Comparison of ENCODE assay signal across 14 cellular contexts in the genomic region with DNA sequence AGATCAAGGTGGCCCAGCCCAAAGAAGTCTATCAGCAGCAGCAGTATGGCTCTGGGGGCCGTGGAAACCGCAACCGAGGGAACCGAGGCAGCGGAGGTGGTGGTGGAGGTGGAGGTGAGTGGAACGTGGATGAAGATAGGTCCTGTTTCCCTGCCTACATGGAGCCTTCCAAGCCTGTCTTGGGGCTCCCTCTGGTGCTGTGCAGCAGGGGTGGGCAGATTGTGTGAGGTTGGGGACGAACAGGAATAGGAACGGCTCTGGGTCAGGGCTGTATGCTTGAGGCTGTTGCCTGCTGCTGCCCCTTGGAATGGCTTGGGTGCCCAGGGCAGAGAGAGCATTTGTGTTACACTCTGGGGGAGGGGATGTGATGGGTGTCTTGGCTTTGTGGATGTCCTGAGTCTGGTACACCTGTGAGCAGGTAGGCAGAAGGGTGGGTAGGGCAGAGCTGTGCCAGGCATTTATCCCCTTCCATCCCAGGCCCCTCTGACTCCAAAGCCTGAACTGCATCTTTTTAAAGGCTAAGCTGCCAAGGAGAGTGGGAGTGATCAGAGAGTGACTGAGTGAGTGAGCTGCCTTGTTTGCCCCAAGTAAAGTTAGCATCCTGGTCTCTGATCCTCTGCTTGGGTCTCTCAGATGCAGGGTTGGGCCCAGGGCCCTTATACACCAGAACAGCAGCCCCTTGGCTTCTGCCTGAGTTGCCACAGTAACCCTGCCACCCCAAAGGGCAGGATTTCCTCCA. TPM values are rescaled to one million over a fixed set of nuclear protein-coding genes. Genes with fewer than 3 reads are reported as not detected.
DNase-seq lines count a peak whose midpoint lies in the region; ATAC-seq, FAIRE-seq and TF ChIP-seq lines count a peak whose summit lies in the region.
"Had no signal": no experiment of that assay in that cellular context is flagged by ENCODE, and none has a peak within 500 bp of the region (broad histone marks: within the 10 kb centered on the region; RNA-seq: fewer than 3 reads in every experiment).

No MANE protein-coding gene starts in this region.

- H3K27ac Mint-ChIP-seq in WTC11 (peak overlapping the region; percentile 26; the same call in 1 of the 2 replicates), type B pancreatic cell (peak overlapping the region; percentile 70)

- DNase-seq in cardiac septum (ENCODE audit: low spot score) (peak; percentile 44), Right ventricle myocardium superior (no peak), WTC11 (ENCODE audit: low spot score) (peak; percentile 5), kidney (peak; percentile 41), type B pancreatic cell (ENCODE audit: extremely low spot score, unreplicated experiment) (no peak), left lobe of liver (ENCODE audit: low spot score) (no peak), glomerular visceral epithelial cell (ENCODE audit: extremely low spot score) (no peak)
- DNase-seq: NCI-H2081 treated with DMSO at 0.1 percent for 48 hours, ovary, T1000 had no signal

- peaks cover 57 to 63% of the 10 kb centered on the region in 2 donors for H3K36me3 ChIP-seq in kidney (ENCODE audit: control insufficient read depth in 1 of 2, insufficient read depth in 2 of 2, low read length in 2 of 2)
- H3K36me3 ChIP-seq: ovary had no signal

- H3K4me3 Mint-ChIP-seq in WTC11 = no peak overlapping the region
- no peak overlapping the region for H3K4me3 Mint-ChIP-seq in type B pancreatic cell

- H3K9me3 ChIP-seq in kidney (ENCODE audit: control insufficient read depth in 1 of 2, low read length in 2 of 2) = no peaks in the 10 kb centered on the region
- H3K9me3 ChIP-seq: ovary had no signal

- no peak for FAIRE-seq in kidney (lab: Jason Lieb, UNC)
- FAIRE-seq: astrocyte had no signal

- H3K27me3 Mint-ChIP-seq in WTC11 (ENCODE audit: low read depth) = no peaks in the 10 kb centered on the region
- H3K27me3 Mint-ChIP-seq in type B pancreatic cell = no peaks in the 10 kb centered on the region

- no peak overlapping the region for H3K9ac ChIP-seq in kidney (ENCODE audit: low read length in 2 of 2)

- POLR2A ChIA-PET in WTC11 (lab: Charles Lee) = interaction anchor here (0.6 to 1.8 kb wide), 3 partner anchors 26 to 416 kb away, joined by 3 to 7 read pairs (median 3); no protein-coding TSS in a partner anchor

- intact Hi-C loops in cardiac septum (cut with DNase I) (no loop called here), Right ventricle myocardium superior (cut with DNase I) (no loop called here), kidney (cut with DNase I) (no loop called here)

- H3K9me3 Mint-ChIP-seq in WTC11 (no peaks in the 10 kb centered on the region), type B pancreatic cell (no peaks in the 10 kb centered on the region)

- H3K36me3 Mint-ChIP-seq in WTC11 (peaks cover 88% of the 10 kb centered on the region), type B pancreatic cell (peaks cover 34% of the 10 kb centered on the region)

- ATAC-seq in Right ventricle myocardium superior (ENCODE audit: poor library complexity) (no peak), WTC11 (no peak), left lobe of liver (no peak), HG03439 (IDR thresholded peaks at IDR 0.05; ENCODE audit: unreplicated experiment) (no peak)

- TF ChIP-seq CTCF in WTC11 (IDR thresholded peaks at IDR 0.05) (no peak), kidney (IDR thresholded peaks at IDR 0.05; ENCODE audit: borderline replicate concordance, extremely low read depth, insufficient read depth) (no peak), type B pancreatic cell (conservative IDR thresholded peaks at IDR 0.05) (no peak)

- H3K4me3 ChIP-seq in kidney (ENCODE audit: low read length in 2 of 2) = no peak overlapping the region
- H3K4me3 ChIP-seq: lung, ovary had no signal

- H3K4me1 ChIP-seq in kidney (ENCODE audit: control insufficient read depth in 1 of 2, insufficient read depth in 1 of 2, low read depth in 1 of 2, low read length in 2 of 2) = peaks cover 32 to 34% of the 10 kb centered on the region in 2 donors

- H3K27ac ChIP-seq in kidney (ENCODE audit: low read depth in 2 of 2, low read length in 2 of 2) = no peak overlapping the region
- H3K27ac ChIP-seq: ovary had no signal

- CTCF ChIA-PET in WTC11 (lab: Charles Lee) = interaction anchor here (0.9 to 1.3 kb wide), 4 partner anchors 13 to 30 kb away, joined by 3 to 6 read pairs (median 4); a partner anchor contains a TSS

- peaks cover 21% of the 10 kb centered on the region for H3K4me1 Mint-ChIP-seq in WTC11
- H3K4me1 Mint-ChIP-seq in type B pancreatic cell (ENCODE audit: unreplicated experiment) = peaks cover 26% of the 10 kb centered on the region

TF ChIP-seq in WTC11, 78 proteins besides CTCF, POLR2A, EP300 and RAD21 (continues in another document):
- TF ChIP-seq TEAD4 (CRISPR knock-in tag; IDR thresholded peaks at IDR 0.05) = no peak
- no peak for TF ChIP-seq MXD4 (CRISPR knock-in tag; IDR thresholded peaks at IDR 0.05; ENCODE audit: borderline replicate concordance)
- TF ChIP-seq, protein P1, sequence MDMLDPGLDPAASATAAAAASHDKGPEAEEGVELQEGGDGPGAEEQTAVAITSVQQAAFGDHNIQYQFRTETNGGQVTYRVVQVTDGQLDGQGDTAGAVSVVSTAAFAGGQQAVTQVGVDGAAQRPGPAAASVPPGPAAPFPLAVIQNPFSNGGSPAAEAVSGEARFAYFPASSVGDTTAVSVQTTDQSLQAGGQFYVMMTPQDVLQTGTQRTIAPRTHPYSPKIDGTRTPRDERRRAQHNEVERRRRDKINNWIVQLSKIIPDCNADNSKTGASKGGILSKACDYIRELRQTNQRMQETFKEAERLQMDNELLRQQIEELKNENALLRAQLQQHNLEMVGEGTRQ (CRISPR knock-in tag; IDR thresholded peaks at IDR 0.05) = no peak
- no peak for TF ChIP-seq RELA (CRISPR knock-in tag; IDR thresholded peaks at IDR 0.05; ENCODE audit: borderline replicate concordance)
- TF ChIP-seq, protein P2, sequence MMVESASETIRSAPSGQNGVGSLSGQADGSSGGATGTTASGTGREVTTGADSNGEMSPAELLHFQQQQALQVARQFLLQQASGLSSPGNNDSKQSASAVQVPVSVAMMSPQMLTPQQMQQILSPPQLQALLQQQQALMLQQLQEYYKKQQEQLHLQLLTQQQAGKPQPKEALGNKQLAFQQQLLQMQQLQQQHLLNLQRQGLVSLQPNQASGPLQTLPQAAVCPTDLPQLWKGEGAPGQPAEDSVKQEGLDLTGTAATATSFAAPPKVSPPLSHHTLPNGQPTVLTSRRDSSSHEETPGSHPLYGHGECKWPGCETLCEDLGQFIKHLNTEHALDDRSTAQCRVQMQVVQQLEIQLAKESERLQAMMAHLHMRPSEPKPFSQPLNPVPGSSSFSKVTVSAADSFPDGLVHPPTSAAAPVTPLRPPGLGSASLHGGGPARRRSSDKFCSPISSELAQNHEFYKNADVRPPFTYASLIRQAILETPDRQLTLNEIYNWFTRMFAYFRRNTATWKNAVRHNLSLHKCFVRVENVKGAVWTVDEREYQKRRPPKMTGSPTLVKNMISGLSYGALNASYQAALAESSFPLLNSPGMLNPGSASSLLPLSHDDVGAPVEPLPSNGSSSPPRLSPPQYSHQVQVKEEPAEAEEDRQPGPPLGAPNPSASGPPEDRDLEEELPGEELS (CRISPR knock-in tag; IDR thresholded peaks at IDR 0.05) = no peak
- TF ChIP-seq, protein P3, sequence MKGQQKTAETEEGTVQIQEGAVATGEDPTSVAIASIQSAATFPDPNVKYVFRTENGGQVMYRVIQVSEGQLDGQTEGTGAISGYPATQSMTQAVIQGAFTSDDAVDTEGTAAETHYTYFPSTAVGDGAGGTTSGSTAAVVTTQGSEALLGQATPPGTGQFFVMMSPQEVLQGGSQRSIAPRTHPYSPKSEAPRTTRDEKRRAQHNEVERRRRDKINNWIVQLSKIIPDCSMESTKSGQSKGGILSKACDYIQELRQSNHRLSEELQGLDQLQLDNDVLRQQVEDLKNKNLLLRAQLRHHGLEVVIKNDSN (CRISPR knock-in tag; IDR thresholded peaks at IDR 0.05) = no peak
- no peak for TF ChIP-seq TP53 (CRISPR knock-in tag; IDR thresholded peaks at IDR 0.05)
- TF ChIP-seq, protein P4, sequence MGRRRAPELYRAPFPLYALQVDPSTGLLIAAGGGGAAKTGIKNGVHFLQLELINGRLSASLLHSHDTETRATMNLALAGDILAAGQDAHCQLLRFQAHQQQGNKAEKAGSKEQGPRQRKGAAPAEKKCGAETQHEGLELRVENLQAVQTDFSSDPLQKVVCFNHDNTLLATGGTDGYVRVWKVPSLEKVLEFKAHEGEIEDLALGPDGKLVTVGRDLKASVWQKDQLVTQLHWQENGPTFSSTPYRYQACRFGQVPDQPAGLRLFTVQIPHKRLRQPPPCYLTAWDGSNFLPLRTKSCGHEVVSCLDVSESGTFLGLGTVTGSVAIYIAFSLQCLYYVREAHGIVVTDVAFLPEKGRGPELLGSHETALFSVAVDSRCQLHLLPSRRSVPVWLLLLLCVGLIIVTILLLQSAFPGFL (CRISPR knock-in tag; IDR thresholded peaks at IDR 0.05; ENCODE audit: borderline replicate concordance) = no peak
- no peak for TF ChIP-seq ELF4 (CRISPR knock-in tag; IDR thresholded peaks at IDR 0.05; ENCODE audit: low read depth)

RNA-seq across cellular contexts. Expression of a gene that starts 5.2 kb away (rescaled TPM):
- total RNA-seq in cardiac septum = 105 TPM
- total RNA-seq in Right ventricle myocardium superior = 83.4 TPM
- total RNA-seq in WTC11 (2021) = 414 to 457 TPM (median 419 TPM) in 3 replicates
- 130 TPM for total RNA-seq in kidney
- 81.8 TPM for polyA plus RNA-seq in kidney (ENCODE audit: insufficient read depth, low read depth, low replicate concordance)
- total RNA-seq in type B pancreatic cell (ENCODE audit: low replicate concordance) = 174 and 245 TPM in 2 replicates
- 56.1 TPM for total RNA-seq in left lobe of liver

RNA-seq across cellular contexts. Expression of a gene that starts 22.3 kb away (rescaled TPM):
- total RNA-seq in cardiac septum (not detected), Right ventricle myocardium superior (not detected), WTC11 (2021) (not detected in 3 replicates), kidney (not detected), type B pancreatic cell (ENCODE audit: low replicate concordance) (not detected in 2 replicates), left lobe of liver (not detected)
- polyA plus RNA-seq in kidney (ENCODE audit: insufficient read depth, low read depth, low replicate concordance) = not detected
- total RNA-seq: astrocyte, dermis microvascular lymphatic vessel endothelial cell, lung, ovary had no signal
- polyA plus RNA-seq: lung, ovary had no signal

RNA-seq across cellular contexts. Expression of a gene that starts 23.1 kb away (rescaled TPM):
- total RNA-seq in cardiac septum (55.3 TPM), Right ventricle myocardium superior (34.4 TPM), WTC11 (2021) (30.9 to 41.7 TPM (median 31.7 TPM) in 3 replicates), kidney (116 TPM), type B pancreatic cell (ENCODE audit: low replicate concordance) (52.7 and 76.2 TPM in 2 replicates), left lobe of liver (74.1 TPM)
- 35.3 TPM for polyA plus RNA-seq in kidney (ENCODE audit: insufficient read depth, low read depth, low replicate concordance)

RNA-seq across cellular contexts. Expression of a gene that starts 55.8 kb away (rescaled TPM):
- total RNA-seq in cardiac septum (77.2 TPM), Right ventricle myocardium superior (75.7 TPM), WTC11 (2021) (263 to 269 TPM (median 264 TPM) in 3 replicates), kidney (98.6 TPM), type B pancreatic cell (ENCODE audit: low replicate concordance) (136 and 161 TPM in 2 replicates), left lobe of liver (45.6 TPM)
- polyA plus RNA-seq in kidney (ENCODE audit: insufficient read depth, low read depth, low replicate concordance) = 129 TPM

Comparison
In these comparisons a context has a peak if more than half of its experiments do, and no peak if none do; other contexts are left out.
1. DNase-seq: peak in cardiac septum (single experiment), WTC11 (single experiment) and kidney (single experiment); none in Right ventricle myocardium superior (single experiment), type B pancreatic cell (single experiment), left lobe of liver (single experiment) and glomerular visceral epithelial cell (single experiment).